Comparison of ENCODE assay signal across 8 cellular contexts in genomic region chr1:225587310-225587709, GRCh38.
"Had no signal": no experiment of that assay in that cellular context is flagged by ENCODE, and none has a peak within 500 bp of the region (broad histone marks: within the 10 kb centered on the region; RNA-seq: fewer than 3 reads in every experiment).

No MANE protein-coding gene starts in this region.

- ATAC-seq: HCT116, HepG2 had no signal

- H3K4me3 Mint-ChIP-seq: IgD-negative memory B cell had no signal

- H3K27ac ChIP-seq: HL-60 had no signal

- H3K36me3 ChIP-seq: HAP-1 had no signal

- H3K27me3 Mint-ChIP-seq: IgD-negative memory B cell had no signal

- H3K4me3 ChIP-seq: HAP-1 had no signal

- H3K4me1 Mint-ChIP-seq: IgD-negative memory B cell had no signal

- DNase-seq: GOT3, H7, KBM-7 had no signal

- H3K9me3 Mint-ChIP-seq: IgD-negative memory B cell had no signal

- FAIRE-seq: HepG2 had no signal

- H3K27ac Mint-ChIP-seq: IgD-negative memory B cell had no signal
